ENCODE assay signal across 1 cellular context in the genomic region with DNA sequence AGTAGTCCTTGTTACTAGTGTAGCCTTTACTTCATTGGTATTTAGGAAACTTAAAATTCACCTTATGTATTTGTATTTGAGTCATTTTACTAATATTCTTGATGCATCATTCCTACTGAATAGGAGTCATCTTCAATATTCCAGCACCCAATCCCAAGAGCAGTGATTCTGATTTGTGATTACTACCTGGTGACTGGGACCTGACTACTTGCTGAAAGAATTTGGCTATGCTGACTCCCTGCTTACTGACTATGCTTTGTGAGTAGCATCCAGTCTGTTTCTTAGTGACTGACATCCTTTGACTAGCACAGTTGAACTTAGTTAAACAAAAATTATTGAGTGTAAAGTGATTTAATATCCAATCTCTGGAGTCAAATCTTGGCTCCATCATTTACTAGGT.
TF ChIP-seq lines count a peak whose summit lies in the region.

No MANE protein-coding gene starts in this region.

TF ChIP-seq in WTC11, 78 proteins besides CTCF, POLR2A, EP300 and RAD21 (continued from another document):
- no peak for TF ChIP-seq SMAD4 (CRISPR knock-in tag; IDR thresholded peaks at IDR 0.05)
